In genomic region chr11:13635804-13636203, GRCh38 we compare ENCODE assay signal across 19 cellular contexts.
"Had no signal": no experiment of that assay in that cellular context is flagged by ENCODE, and none has a peak within 500 bp of the region (broad histone marks: within the 10 kb centered on the region; RNA-seq: fewer than 3 reads in every experiment).

No MANE protein-coding gene starts in this region.

- DNase-seq: activated CD4-positive, alpha-beta memory T cell treated with anti-CD3 and anti-CD28 coated beads, Interleukin-2, amount 10 ng/mL, durations not matched to agents 7 days and 5 days; activated CD4-positive, alpha-beta T cell treated with anti-CD3 and anti-CD28 coated beads for 36 hours; activated CD4-positive, alpha-beta T cell treated with anti-CD3 and anti-CD28 coated beads, Interleukin-2, amount 50 U/mL, for 1 hour; activated gamma-delta T cell; activated naive CD4-positive, alpha-beta T cell treated with anti-CD3 and anti-CD28 coated beads for 36 hours; activated T-cell treated with anti-CD3 and anti-CD28 coated beads for 4 hours; activated T-cell treated with anti-CD3 and anti-CD28 coated beads, Interleukin-2, amount 50 U/mL, for 48 hours; amygdala; MG63; NCI-H1048; NCI-H1417 treated with DMSO at 0.1 percent for 48 hours; NCI-H1694 treated with DMSO at 0.1 percent for 48 hours; NCI-H2029 treated with DMSO at 0.1 percent for 48 hours; NCI-H510A treated with DMSO at 0.1 percent for 48 hours; NCI-H69; SIG-M5; SW 1271; WERI-Rb-1 had no signal

- ATAC-seq: activated CD4-positive, alpha-beta T cell treated with anti-CD3 and anti-CD28 coated beads for 36 hours; activated T-helper 17 cell treated with anti-CD3 and anti-CD28 coated beads, Interleukin-2, amount 50 U/mL, for 72 hours had no signal
